ENCODE assay signal across 9 cellular contexts in genomic region chr11:6755303-6755952, GRCh38. TPM values are rescaled to one million over a fixed set of nuclear protein-coding genes. Genes with fewer than 3 reads are reported as not detected.
DNase-seq lines count a peak whose midpoint lies in the region; ATAC-seq, FAIRE-seq and TF ChIP-seq lines count a peak whose summit lies in the region.
"Had no signal": no experiment of that assay in that cellular context is flagged by ENCODE, and none has a peak within 500 bp of the region (broad histone marks: within the 10 kb centered on the region; RNA-seq: fewer than 3 reads in every experiment).

No MANE protein-coding gene starts in this region.

- peak; percentile 96 for FAIRE-seq in GM19239 (lab: Jason Lieb, UNC)
- no peak for FAIRE-seq in bronchial epithelial cell (lab: Jason Lieb, UNC)

- in situ Hi-C loops in Panc1 (cut with HindIII; ENCODE audit: low pct_unique_long_range_greater_than_20kb, low sequenced_read_pairs), result no loop called here

- CTCF ChIA-PET in Panc1 (lab: Charles Lee), result interaction anchor here (0.5 to 3.2 kb wide), 13 partner anchors 13 to 788 kb away, joined by 3 to 16 read pairs (median 3); partner anchors contain the start of genes NLRP14 and ZNF214

- BruUV-seq in Panc1 (replicated peaks; lab: Mats Ljungman, UMichigan), result no TSS peak

- peak; percentile 70 for ATAC-seq in Panc1
- no peak for ATAC-seq in GM21447 (IDR thresholded peaks at IDR 0.05; ENCODE audit: unreplicated experiment)

- H3K9me3 ChIP-seq in Panc1 (ENCODE audit: control insufficient read depth, insufficient read depth, low read depth, low read length) (no peaks in the 10 kb centered on the region), tibial artery (no peaks in the 10 kb centered on the region)
- H3K9me3 ChIP-seq: BLaER1 had no signal

- H3K27ac ChIP-seq in Panc1 (ENCODE audit: low read length) (no peak overlapping the region), tibial artery (no peak overlapping the region)
- H3K27ac ChIP-seq: BLaER1 had no signal

- intact Hi-C loops in Panc1 (cut with micrococcal nuclease; ENCODE audit: unreplicated experiment) (no loop called here), tibial artery (cut with DNase I; ENCODE audit: low total_unique reads) (no loop called here)

- peaks cover 5% of the 10 kb centered on the region for H3K27me3 ChIP-seq in Panc1 (ENCODE audit: control insufficient read depth, insufficient read depth, low read length)
- H3K27me3 ChIP-seq in bronchial epithelial cell (ENCODE audit: control insufficient read depth, insufficient read depth, low read length), result no peaks in the 10 kb centered on the region
- no peaks in the 10 kb centered on the region for H3K27me3 ChIP-seq in tibial artery
- H3K27me3 ChIP-seq: BLaER1 had no signal

- DNase-seq in DMS153 treated with DMSO at 0.1 percent for 48 hours (lab: John Stamatoyannopoulos, UW; ENCODE audit: unreplicated experiment) (peak; percentile 9), DMS153 (lab: John Stamatoyannopoulos, UW) (no peak), GM19239 (ENCODE audit: insufficient read length, low spot score) (peak; percentile 26), Panc1 (ENCODE audit: low read depth, low spot score) (no peak), bronchial epithelial cell (ENCODE audit: low read depth) (peak; percentile 43), kidney tubule cell (ENCODE audit: low spot score) (peak; percentile 41), tibial artery (no peak)

- H3K4me3 ChIP-seq in Panc1 (ENCODE audit: low read depth in 2 of 2, low read length in 2 of 2) (no peak overlapping the region), bronchial epithelial cell (ENCODE audit: low read depth, low read length) (no peak overlapping the region), tibial artery (no peak overlapping the region)
- H3K4me3 ChIP-seq: BLaER1 had no signal

- POLR2A ChIA-PET in Panc1 (lab: Charles Lee), result no interaction called here

- no peaks in the 10 kb centered on the region for H3K4me1 ChIP-seq in Panc1 (ENCODE audit: control insufficient read depth, insufficient read depth, low read length)
- no peaks in the 10 kb centered on the region for H3K4me1 ChIP-seq in tibial artery
- H3K4me1 ChIP-seq: BLaER1 had no signal

- H3K36me3 ChIP-seq in Panc1 (ENCODE audit: control insufficient read depth, insufficient read depth, low read length) (no peaks in the 10 kb centered on the region), bronchial epithelial cell (ENCODE audit: control insufficient read depth, insufficient read depth, low read length) (no peaks in the 10 kb centered on the region), tibial artery (no peaks in the 10 kb centered on the region)
- H3K36me3 ChIP-seq: BLaER1 had no signal

- TF ChIP-seq CTCF in Panc1 (IDR thresholded peaks at IDR 0.05), result peak; percentile 98
- peak; percentile 73 for TF ChIP-seq CTCF in bronchial epithelial cell (IDR thresholded peaks at IDR 0.05; ENCODE audit: insufficient read depth, low read length, severe bottlenecking)
- TF ChIP-seq CTCF in tibial artery (IDR thresholded peaks at IDR 0.05), result peak; percentile 63 to 81

RNA-seq across cellular contexts. Expression of gene OR2AG2, which starts 16.3 kb away (rescaled TPM):
- total RNA-seq in Panc1 (2021; ENCODE audit: unreplicated experiment) (0.18 TPM), bronchial epithelial cell (under 0.01 TPM in 2 replicates)
- 0.11 TPM for polyA plus RNA-seq in Panc1 (2012; ENCODE audit: insufficient read length)

RNA-seq across cellular contexts. Expression of gene OR2AG1, which starts 27.4 kb away (rescaled TPM):
- total RNA-seq in Panc1 (2021; ENCODE audit: unreplicated experiment), result not detected
- not detected for polyA plus RNA-seq in Panc1 (2012; ENCODE audit: insufficient read length)
- not detected in 2 replicates for total RNA-seq in bronchial epithelial cell

RNA-seq across cellular contexts. Expression of gene OR6A2, which starts 44.1 kb away (rescaled TPM):
- total RNA-seq in Panc1 (2021; ENCODE audit: unreplicated experiment) (0.15 TPM), bronchial epithelial cell (under 0.01 and 0.26 TPM in 2 replicates)
- polyA plus RNA-seq in Panc1 (2012; ENCODE audit: insufficient read length), result not detected

Comparison
In these comparisons a context has a peak if more than half of its experiments do, and no peak if none do; other contexts are left out.
1. DNase-seq: peak in DMS153 treated with DMSO at 0.1 percent for 48 hours (single experiment), GM19239 (single experiment), bronchial epithelial cell (single experiment) and kidney tubule cell (single experiment); none in DMS153 (single experiment), Panc1 (single experiment) and tibial artery (0 of 2).
2. Peak in every context shown above with its lines, with median percentiles within 50 percentile points of each other: CTCF ChIP-seq.